ENCODE assay signal across 10 cellular contexts in genomic region chr2:68762665-68763064, GRCh38. TPM values are rescaled to one million over a fixed set of nuclear protein-coding genes. Genes with fewer than 3 reads are reported as not detected.
DNase-seq lines count a peak whose midpoint lies in the region; ATAC-seq and TF ChIP-seq lines count a peak whose summit lies in the region.
"Had no signal": no experiment of that assay in that cellular context is flagged by ENCODE, and none has a peak within 500 bp of the region (broad histone marks: within the 10 kb centered on the region; RNA-seq: fewer than 3 reads in every experiment).

No MANE protein-coding gene starts in this region.

- POLR2A ChIA-PET in CD8-positive, alpha-beta T cell (lab: Charles Lee), result interaction anchor here (0.6 to 4.5 kb wide), 7 partner anchors 10 to 66 kb away, joined by 3 to 31 read pairs (median 5); partner anchors contain the start of gene ARHGAP25

- H3K4me2 ChIP-seq in OCI-LY3 (ENCODE audit: low read length) (peak overlapping the region; percentile 86), GM23338 (no peak overlapping the region)

- no peak overlapping the region for H2AFZ ChIP-seq in OCI-LY3 (ENCODE audit: low read depth, low read length)
- H2AFZ ChIP-seq in GM23338, result no peak overlapping the region

- H3K36me3 ChIP-seq in CD8-positive, alpha-beta T cell (ENCODE audit: insufficient read depth, low read length), result no peaks in the 10 kb centered on the region
- peaks cover 13% of the 10 kb centered on the region for H3K36me3 ChIP-seq in OCI-LY3 (replicated peaks; ENCODE audit: low read depth, low read length)
- no peaks in the 10 kb centered on the region for H3K36me3 ChIP-seq in GM23338 (ENCODE audit: insufficient read depth)
- H3K36me3 ChIP-seq: pancreas had no signal

- no peaks in the 10 kb centered on the region for H3K27me3 Mint-ChIP-seq in CD8-positive, alpha-beta T cell (ENCODE audit: low read depth)
- H3K27me3 Mint-ChIP-seq in immature natural killer cell (ENCODE audit: low read depth in 3 of 3) (peaks cover 15 to 22% (median 16%) of the 10 kb centered on the region in 3 donors), GM23338 (ENCODE audit: insufficient read depth, low read depth, poor library complexity) (no peaks in the 10 kb centered on the region)
- H3K27me3 Mint-ChIP-seq: brain had no signal

- H3K4me1 ChIP-seq in CD8-positive, alpha-beta T cell (ENCODE audit: insufficient read depth, low read length), result peaks cover 96% of the 10 kb centered on the region
- H3K4me1 ChIP-seq in OCI-LY3 (ENCODE audit: low read length) (peaks cover 99% of the 10 kb centered on the region), GM23338 (ENCODE audit: insufficient read depth) (peaks cover 21% of the 10 kb centered on the region)

- peak in 1 of 7 experiments; percentile 17 for DNase-seq in CD8-positive, alpha-beta T cell
- DNase-seq in GM20000 (ENCODE audit: low spot score) (peak; percentile 46), immature natural killer cell (peak; percentile 46 to 56 (median 48)), kidney glomerular epithelial cell (lab: John Stamatoyannopoulos, UW) (no peak), GM23338 (ENCODE audit: low spot score) (no peak), DMS 273 (lab: John Stamatoyannopoulos, UW; ENCODE audit: unreplicated experiment) (no peak)
- DNase-seq: pancreas had no signal

- H3K27me3 ChIP-seq in CD8-positive, alpha-beta T cell (ENCODE audit: insufficient read depth, low read length), result no peaks in the 10 kb centered on the region
- H3K27me3 ChIP-seq in OCI-LY3 (ENCODE audit: low read depth, low read length) (no peaks in the 10 kb centered on the region), GM23338 (ENCODE audit: insufficient read depth) (no peaks in the 10 kb centered on the region)
- H3K27me3 ChIP-seq: pancreas had no signal

- peak overlapping the region; percentile 100 for H3K9ac ChIP-seq in OCI-LY3 (ENCODE audit: low read length)

- no peak overlapping the region for H3K4me3 ChIP-seq in CD8-positive, alpha-beta T cell (ENCODE audit: low read depth, low read length)
- peak overlapping the region; percentile 66 for H3K4me3 ChIP-seq in OCI-LY3 (ENCODE audit: low read length)
- H3K4me3 ChIP-seq in GM23338, result no peak overlapping the region
- H3K4me3 ChIP-seq: pancreas had no signal

- no peak for TF ChIP-seq CTCF in CD8-positive, alpha-beta T cell (IDR thresholded peaks at IDR 0.05)
- TF ChIP-seq CTCF in GM20000 (IDR thresholded peaks at IDR 0.05; ENCODE audit: extremely low read depth, missing control alignments), result no peak
- TF ChIP-seq CTCF in OCI-LY3 (IDR thresholded peaks at IDR 0.05; ENCODE audit: low read depth, low read length), result no peak
- no peak for TF ChIP-seq CTCF in GM23338 (conservative IDR thresholded peaks at IDR 0.05; ENCODE audit: low read depth in 2 of 2)

- H3K9me3 Mint-ChIP-seq in CD8-positive, alpha-beta T cell, result no peaks in the 10 kb centered on the region
- H3K9me3 Mint-ChIP-seq in immature natural killer cell, result no peaks in the 10 kb centered on the region
- no peaks in the 10 kb centered on the region for H3K9me3 Mint-ChIP-seq in GM23338
- H3K9me3 Mint-ChIP-seq: brain had no signal

- peaks cover 92% of the 10 kb centered on the region for H3K4me1 Mint-ChIP-seq in CD8-positive, alpha-beta T cell (ENCODE audit: low read depth)
- H3K4me1 Mint-ChIP-seq in immature natural killer cell (peaks cover 64 to 79% of the 10 kb centered on the region in 2 donors), GM23338 (peaks cover 20% of the 10 kb centered on the region)

- H3K9me3 ChIP-seq in CD8-positive, alpha-beta T cell (ENCODE audit: low read length), result no peaks in the 10 kb centered on the region
- H3K9me3 ChIP-seq in OCI-LY3 (ENCODE audit: insufficient read depth, low read length), result no peaks in the 10 kb centered on the region
- H3K9me3 ChIP-seq: pancreas had no signal

- H3F3A ChIP-seq in GM23338 (replicated peaks; ENCODE audit: low read depth), result no peaks in the 10 kb centered on the region

- H4K20me1 ChIP-seq in OCI-LY3 (ENCODE audit: insufficient read depth, low read length) (no peaks in the 10 kb centered on the region), GM23338 (replicated peaks; ENCODE audit: insufficient read depth) (no peaks in the 10 kb centered on the region)

- peaks cover 11% of the 10 kb centered on the region for H3K36me3 Mint-ChIP-seq in CD8-positive, alpha-beta T cell
- peaks cover 0 to 14% (median 1%) of the 10 kb centered on the region in 3 donors for H3K36me3 Mint-ChIP-seq in immature natural killer cell
- H3K36me3 Mint-ChIP-seq in GM23338 (ENCODE audit: low read depth), result no peaks in the 10 kb centered on the region
- H3K36me3 Mint-ChIP-seq: brain had no signal

- peak overlapping the region; percentile 66 for H3K4me3 Mint-ChIP-seq in CD8-positive, alpha-beta T cell
- peak overlapping the region in 4 of 5 donors; percentile 13 to 68 (median 42) for H3K4me3 Mint-ChIP-seq in immature natural killer cell
- H3K4me3 Mint-ChIP-seq in GM23338, result no peak overlapping the region
- H3K4me3 Mint-ChIP-seq: brain had no signal

- ATAC-seq in CD8-positive, alpha-beta T cell, result peak; percentile 23
- no peak for ATAC-seq in HG02840 (IDR thresholded peaks at IDR 0.05; ENCODE audit: low FRiP score, unreplicated experiment)
- no peak for ATAC-seq in GM23338

- H3K9me2 ChIP-seq in GM23338 (ENCODE audit: insufficient read depth), result no peaks in the 10 kb centered on the region

- peak overlapping the region; percentile 28 for H3K27ac ChIP-seq in CD8-positive, alpha-beta T cell (ENCODE audit: low read depth, low read length)
- H3K27ac ChIP-seq in OCI-LY3 (ENCODE audit: low read length) (peak overlapping the region; percentile 99), GM23338 (ENCODE audit: low read depth) (no peak overlapping the region)
- H3K27ac ChIP-seq: pancreas had no signal

- H3K27ac Mint-ChIP-seq in CD8-positive, alpha-beta T cell, result peak overlapping the region; percentile 95
- H3K27ac Mint-ChIP-seq in immature natural killer cell, result peak overlapping the region; percentile 87 to 97 (median 94)
- no peak overlapping the region for H3K27ac Mint-ChIP-seq in GM23338
- H3K27ac Mint-ChIP-seq: brain had no signal

- CTCF ChIA-PET in CD8-positive, alpha-beta T cell (lab: Charles Lee), result interaction anchor here (0.8 to 2.5 kb wide), 5 partner anchors 10 to 74 kb away, joined by 3 to 20 read pairs (median 6); no protein-coding TSS in a partner anchor

- peaks cover 73% of the 10 kb centered on the region for H3K79me2 ChIP-seq in OCI-LY3 (ENCODE audit: low read length)
- no peaks in the 10 kb centered on the region for H3K79me2 ChIP-seq in GM23338 (replicated peaks; ENCODE audit: insufficient read depth)

- intact Hi-C loops in CD8-positive, alpha-beta T cell (cut with DNase I, micrococcal nuclease), result loop anchor here (1.0 to 10.0 kb wide), 4 partner anchors 10 to 508 kb away; partner anchors contain the start of gene PPP3R1 (in 1 of the 2)

TF ChIP-seq in GM23338, 12 proteins besides CTCF, POLR2A, EP300 and RAD21 (continues in another document):
- no peak for TF ChIP-seq CREB1 (CRISPR knock-in tag; IDR thresholded peaks at IDR 0.05; ENCODE audit: low read depth)
- TF ChIP-seq EZH2 (IDR thresholded peaks at IDR 0.05; ENCODE audit: low read depth, unreplicated experiment), result no peak
- TF ChIP-seq ZNF114 (CRISPR knock-in tag; IDR thresholded peaks at IDR 0.05), result no peak
- TF ChIP-seq EZH2phosphoT487 (IDR thresholded peaks at IDR 0.05; ENCODE audit: unreplicated experiment), result no peak
- no peak for TF ChIP-seq ZNF331 (CRISPR knock-in tag; IDR thresholded peaks at IDR 0.05; ENCODE audit: low read depth)
- no peak for TF ChIP-seq NANOG (IDR thresholded peaks at IDR 0.05; ENCODE audit: borderline replicate concordance)

RNA-seq across cellular contexts. Expression of gene ARHGAP25, which starts 28.1 kb away (rescaled TPM):
- total RNA-seq in CD8-positive, alpha-beta T cell, result 10 to 100 TPM; 35.8 to 36.7 TPM
- polyA plus RNA-seq in immature natural killer cell (100 to 1,000 TPM; 107 to 282 (median 117) TPM), GM23338 (2016; fragmentation: Nextera tagmentation; extraction: Ambion mirVana) (1.9 and 2.0 TPM in 2 replicates)
- total RNA-seq in GM23338 (2014; rRNA removed; shearing (Covaris generic)), result 1.9 and 2.5 TPM in 2 replicates

Comparison
In these comparisons a context has a peak if more than half of its experiments do, and no peak if none do; other contexts are left out.
1. DNase-seq: peak in GM20000 (single experiment) and immature natural killer cell (3 of 3); none in kidney glomerular epithelial cell (single experiment), GM23338 (single experiment) and DMS 273 (single experiment).
2. RNA of gene ARHGAP25, which starts 28.1 kb away (total RNA-seq): 35.8 to 36.7 TPM in CD8-positive, alpha-beta T cell; 1.9 to 2.5 TPM in GM23338; every median in the first group is over 10 times any median in the second.